Comparison of ENCODE assay signal across 12 cellular contexts in the genomic region with DNA sequence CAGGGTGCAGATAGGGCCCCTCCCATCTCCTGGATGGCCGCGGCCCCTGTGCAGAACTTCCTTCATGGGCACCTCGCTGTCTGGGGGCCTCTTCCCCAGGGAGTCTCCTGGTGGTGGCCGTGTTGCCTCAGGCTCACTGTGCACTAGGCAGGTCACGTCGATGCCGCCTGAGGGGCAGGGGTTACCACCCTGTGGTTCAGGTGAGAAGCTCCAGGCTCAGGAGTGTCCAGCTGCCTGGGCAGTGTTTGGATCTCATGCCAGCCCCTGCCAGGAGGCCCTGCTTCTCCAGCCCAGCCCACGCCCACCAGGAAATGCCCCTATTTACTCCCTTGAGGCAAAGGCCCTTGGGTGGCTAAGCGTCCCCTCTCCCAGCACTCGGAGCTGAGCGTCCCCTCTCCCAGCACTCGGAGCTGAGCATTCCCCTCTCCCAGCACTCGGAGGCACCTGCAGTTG. TPM values are rescaled to one million over a fixed set of nuclear protein-coding genes. Genes with fewer than 3 reads are reported as not detected.
DNase-seq lines count a peak whose midpoint lies in the region; TF ChIP-seq lines count a peak whose summit lies in the region.
"Had no signal": no experiment of that assay in that cellular context is flagged by ENCODE, and none has a peak within 500 bp of the region (broad histone marks: within the 10 kb centered on the region; RNA-seq: fewer than 3 reads in every experiment).

No MANE protein-coding gene starts in this region.

- H3K36me3 ChIP-seq in effector memory CD4-positive, alpha-beta T cell (ENCODE audit: control insufficient read depth, insufficient read depth, low read length): peaks cover 5% of the 10 kb centered on the region
- H3K36me3 ChIP-seq in neural cell (ENCODE audit: insufficient read depth, low read length): no peaks in the 10 kb centered on the region
- H3K36me3 ChIP-seq in BE2C: no peaks in the 10 kb centered on the region

- H3K79me2 ChIP-seq in neural cell (replicated peaks; ENCODE audit: insufficient read depth, low read length): no peaks in the 10 kb centered on the region

- DNase-seq in NCI-H345 (lab: John Stamatoyannopoulos, UW): peak; percentile 11
- no peak for DNase-seq in NCI-H345 treated with DMSO at 0.1 percent for 48 hours (lab: John Stamatoyannopoulos, UW; ENCODE audit: unreplicated experiment)
- no peak for DNase-seq in HL-60 (ENCODE audit: low read depth in 1 of 2, low spot score in 1 of 2)
- DNase-seq in effector memory CD4-positive, alpha-beta T cell: no peak
- no peak for DNase-seq in NK-92 (lab: John Stamatoyannopoulos, UW; ENCODE audit: unreplicated experiment)
- no peak for DNase-seq in BE2C
- no peak for DNase-seq in NCI-H2227 (lab: John Stamatoyannopoulos, UW; ENCODE audit: unreplicated experiment)
- DNase-seq: GDM1; NCI-H146; stimulated activated CD4-positive, alpha-beta T cell treated with anti-CD3 and anti-CD28 coated beads, Interleukin-2, amount 100 ng/mL, for 24 hours; SW 1271 had no signal

- no peak for TF ChIP-seq CTCF in HL-60 (IDR thresholded peaks at IDR 0.05; ENCODE audit: insufficient read depth, low read length)
- no peak for TF ChIP-seq CTCF in neural cell (IDR thresholded peaks at IDR 0.05; ENCODE audit: poor library complexity, severe bottlenecking)
- no peak for TF ChIP-seq CTCF in BE2C (IDR thresholded peaks at IDR 0.05; ENCODE audit: low read depth, low read length)

- H3K4me2 ChIP-seq in neural cell (ENCODE audit: low read length): no peak overlapping the region

- H3F3A ChIP-seq in neural cell (ENCODE audit: insufficient read depth, low read length, poor library complexity, severe bottlenecking): no peaks in the 10 kb centered on the region

- H3K9me2 ChIP-seq in neural cell (ENCODE audit: insufficient read depth, low read length): no peaks in the 10 kb centered on the region

- no peak for TF ChIP-seq EP300 in neural cell (conservative IDR thresholded peaks at IDR 0.05; ENCODE audit: poor library complexity, severe bottlenecking)

- peaks cover 58% of the 10 kb centered on the region for H3K4me1 ChIP-seq in effector memory CD4-positive, alpha-beta T cell (ENCODE audit: control insufficient read depth, insufficient read depth, low read length, poor library complexity, severe bottlenecking)
- no peaks in the 10 kb centered on the region for H3K4me1 ChIP-seq in BE2C

- H3K4me3 ChIP-seq in HL-60 (replicated peaks; ENCODE audit: insufficient read depth, low read length) (peak overlapping the region; percentile 81), neural cell (ENCODE audit: low read length) (peak overlapping the region; percentile 13), BE2C (ENCODE audit: low read depth, low read length) (no peak overlapping the region)
- H3K4me3 ChIP-seq in effector memory CD4-positive, alpha-beta T cell (ENCODE audit: insufficient read depth, low read depth, low read length, poor library complexity, severe bottlenecking): peak overlapping the region; percentile 87

- TF ChIP-seq RAD21 in neural cell (conservative IDR thresholded peaks at IDR 0.05): no peak

- H3K9me3 ChIP-seq in effector memory CD4-positive, alpha-beta T cell (ENCODE audit: control insufficient read depth, low read length): no peaks in the 10 kb centered on the region
- H3K9me3 ChIP-seq in neural cell (ENCODE audit: low read length) (peaks cover 5% of the 10 kb centered on the region), BE2C (no peaks in the 10 kb centered on the region)

- H3K27me3 ChIP-seq in HL-60 (ENCODE audit: insufficient read depth, poor library complexity, severe bottlenecking): no peaks in the 10 kb centered on the region
- no peaks in the 10 kb centered on the region for H3K27me3 ChIP-seq in effector memory CD4-positive, alpha-beta T cell (replicated peaks; ENCODE audit: control insufficient read depth, insufficient read depth, low read length, poor library complexity, severe bottlenecking)
- H3K27me3 ChIP-seq in neural cell (ENCODE audit: insufficient read depth, low read depth, low read length): peaks cover 66% of the 10 kb centered on the region
- peaks cover 59% of the 10 kb centered on the region for H3K27me3 ChIP-seq in BE2C

- peak overlapping the region; percentile 89 for H3K27ac ChIP-seq in HL-60 (replicated peaks)
- H3K27ac ChIP-seq in effector memory CD4-positive, alpha-beta T cell (ENCODE audit: insufficient read depth, low read length, poor library complexity, severe bottlenecking): peak overlapping the region; percentile 74
- H3K27ac ChIP-seq in neural cell (ENCODE audit: low read length): no peak overlapping the region

- H2AFZ ChIP-seq in neural cell (ENCODE audit: low read depth, low read length): no peak overlapping the region

- H3K9ac ChIP-seq in neural cell (ENCODE audit: low read length): no peak overlapping the region

- H4K20me1 ChIP-seq in neural cell (ENCODE audit: insufficient read depth): no peaks in the 10 kb centered on the region

TF ChIP-seq in neural cell, 6 proteins besides CTCF, POLR2A, EP300 and RAD21:
- TF ChIP-seq POLR2AphosphoS5 (IDR thresholded peaks at IDR 0.05): no peak
- TF ChIP-seq MXI1 (conservative IDR thresholded peaks at IDR 0.05; ENCODE audit: poor library complexity, severe bottlenecking): no peak
- TF ChIP-seq EZH2 (IDR thresholded peaks at IDR 0.05; ENCODE audit: borderline replicate concordance, insufficient read depth, low read length, poor library complexity, severe bottlenecking): no peak
- TF ChIP-seq SMC3 (conservative IDR thresholded peaks at IDR 0.05; ENCODE audit: poor library complexity): no peak
- TF ChIP-seq, protein P1, sequence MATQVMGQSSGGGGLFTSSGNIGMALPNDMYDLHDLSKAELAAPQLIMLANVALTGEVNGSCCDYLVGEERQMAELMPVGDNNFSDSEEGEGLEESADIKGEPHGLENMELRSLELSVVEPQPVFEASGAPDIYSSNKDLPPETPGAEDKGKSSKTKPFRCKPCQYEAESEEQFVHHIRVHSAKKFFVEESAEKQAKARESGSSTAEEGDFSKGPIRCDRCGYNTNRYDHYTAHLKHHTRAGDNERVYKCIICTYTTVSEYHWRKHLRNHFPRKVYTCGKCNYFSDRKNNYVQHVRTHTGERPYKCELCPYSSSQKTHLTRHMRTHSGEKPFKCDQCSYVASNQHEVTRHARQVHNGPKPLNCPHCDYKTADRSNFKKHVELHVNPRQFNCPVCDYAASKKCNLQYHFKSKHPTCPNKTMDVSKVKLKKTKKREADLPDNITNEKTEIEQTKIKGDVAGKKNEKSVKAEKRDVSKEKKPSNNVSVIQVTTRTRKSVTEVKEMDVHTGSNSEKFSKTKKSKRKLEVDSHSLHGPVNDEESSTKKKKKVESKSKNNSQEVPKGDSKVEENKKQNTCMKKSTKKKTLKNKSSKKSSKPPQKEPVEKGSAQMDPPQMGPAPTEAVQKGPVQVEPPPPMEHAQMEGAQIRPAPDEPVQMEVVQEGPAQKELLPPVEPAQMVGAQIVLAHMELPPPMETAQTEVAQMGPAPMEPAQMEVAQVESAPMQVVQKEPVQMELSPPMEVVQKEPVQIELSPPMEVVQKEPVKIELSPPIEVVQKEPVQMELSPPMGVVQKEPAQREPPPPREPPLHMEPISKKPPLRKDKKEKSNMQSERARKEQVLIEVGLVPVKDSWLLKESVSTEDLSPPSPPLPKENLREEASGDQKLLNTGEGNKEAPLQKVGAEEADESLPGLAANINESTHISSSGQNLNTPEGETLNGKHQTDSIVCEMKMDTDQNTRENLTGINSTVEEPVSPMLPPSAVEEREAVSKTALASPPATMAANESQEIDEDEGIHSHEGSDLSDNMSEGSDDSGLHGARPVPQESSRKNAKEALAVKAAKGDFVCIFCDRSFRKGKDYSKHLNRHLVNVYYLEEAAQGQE (IDR thresholded peaks at IDR 0.05; ENCODE audit: borderline replicate concordance): no peak
- TF ChIP-seq TAF1 (IDR thresholded peaks at IDR 0.05; ENCODE audit: low read depth): no peak
TF ChIP-seq in neural cell: peak in this region for 0.

RNA-seq across cellular contexts. Expression of gene ITGB2, which starts 2.1 kb away (rescaled TPM):
- polyA plus RNA-seq in neural cell: not detected in 2 replicates
- polyA minus RNA-seq in neural cell: not detected in 2 replicates
- polyA plus RNA-seq in BE2C (2012; ENCODE audit: insufficient read depth, insufficient read length, low read depth): not detected

RNA-seq across cellular contexts. Expression of gene SLX9, which starts 21.2 kb away (rescaled TPM):
- polyA plus RNA-seq in neural cell: 15.4 and 23.2 TPM in 2 replicates
- 10.1 and 16.8 TPM in 2 replicates for polyA minus RNA-seq in neural cell
- 105 TPM for polyA plus RNA-seq in BE2C (2012; ENCODE audit: insufficient read depth, insufficient read length, low read depth)

RNA-seq across cellular contexts. Expression of gene PTTG1IP, which starts 45.1 kb away (rescaled TPM):
- 152 and 170 TPM in 2 replicates for polyA plus RNA-seq in neural cell
- polyA minus RNA-seq in neural cell: 118 and 119 TPM in 2 replicates
- polyA plus RNA-seq in BE2C (2012; ENCODE audit: insufficient read depth, insufficient read length, low read depth): 217 TPM
